In the genomic region with DNA sequence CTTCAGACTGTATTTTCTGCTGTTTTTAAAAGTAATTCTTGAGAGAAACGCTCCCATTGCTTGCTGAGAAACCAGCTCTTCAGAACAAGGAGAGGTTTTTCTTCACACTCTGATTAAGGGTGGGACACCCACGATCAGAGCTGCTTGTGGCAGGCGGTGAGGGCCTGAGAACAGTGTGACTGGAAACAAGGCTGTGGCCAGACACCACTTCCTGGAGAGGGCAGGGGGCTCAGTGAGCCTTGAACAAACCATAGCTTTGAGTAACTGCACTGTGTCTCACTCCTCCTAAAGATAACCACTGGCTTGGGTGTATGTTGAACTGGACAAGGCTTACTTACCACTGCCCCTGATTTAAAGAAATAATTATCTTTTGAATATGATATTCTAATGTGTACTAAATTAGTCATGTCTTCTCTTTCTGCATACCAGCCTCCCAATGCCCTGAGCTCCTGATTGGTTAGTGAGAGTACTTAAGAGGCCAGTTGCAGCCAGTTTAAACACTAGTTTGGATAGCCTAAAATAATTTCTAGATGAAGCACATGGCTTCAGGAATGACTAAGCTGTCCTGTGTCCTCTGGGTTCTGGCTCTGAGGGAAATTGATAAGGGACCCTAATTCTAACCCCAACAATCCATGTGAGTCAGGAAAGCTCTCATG, we compare ENCODE assay signal across 8 cellular contexts. TPM values are rescaled to one million over a fixed set of nuclear protein-coding genes. Genes with fewer than 3 reads are reported as not detected.
A peak's percentile ranks its signal among the peaks of the same experiment; 100 is the strongest.
DNase-seq lines count a peak whose midpoint lies in the region; ATAC-seq and FAIRE-seq lines count a peak whose summit lies in the region.

No MANE protein-coding gene starts in this region.

- peak; percentile 38 for DNase-seq in stimulated activated naive CD4-positive, alpha-beta T cell treated with Interleukin-2 at 50 U/mL for 16 hours (lab: John Stamatoyannopoulos, UW)
- no peak for DNase-seq in stimulated activated naive CD4-positive, alpha-beta T cell (lab: John Stamatoyannopoulos, UW)
- peak; percentile 44 to 61 for DNase-seq in stimulated activated CD8-positive, alpha-beta memory T cell treated with anti-CD3 and anti-CD28 coated beads, Interleukin-7, amount 100 ng/mL, for 4 hours (ENCODE audit: low read depth in 2 of 2)
- no peak for DNase-seq in urothelium cell line (ENCODE audit: low spot score)
- no peak for DNase-seq in Ammon's horn (ENCODE audit: low spot score)
- no peak for DNase-seq in SK-N-DZ (ENCODE audit: low spot score)

- H3K4me1 Mint-ChIP-seq in activated naive CD8-positive, alpha-beta T cell (ENCODE audit: low read depth) = peaks cover 60% of the 10 kb centered on the region

- FAIRE-seq in urothelium cell line (lab: Jason Lieb, UNC) = no peak

- no peaks in the 10 kb centered on the region for H3K27me3 Mint-ChIP-seq in activated naive CD8-positive, alpha-beta T cell

- H3K27ac Mint-ChIP-seq in activated naive CD8-positive, alpha-beta T cell = peak overlapping the region; percentile 86

- H3K9me3 Mint-ChIP-seq in activated naive CD8-positive, alpha-beta T cell (ENCODE audit: low read depth) = peaks cover 6% of the 10 kb centered on the region

- ATAC-seq in HG03521 (IDR thresholded peaks at IDR 0.05; ENCODE audit: unreplicated experiment) = peak; percentile 87

- no peak overlapping the region for H3K4me3 Mint-ChIP-seq in activated naive CD8-positive, alpha-beta T cell

- H3K36me3 Mint-ChIP-seq in activated naive CD8-positive, alpha-beta T cell = peaks cover 10% of the 10 kb centered on the region

RNA-seq across cellular contexts. Expression of gene GPR82, which starts 3.7 kb away (rescaled TPM):
- polyA plus RNA-seq in SK-N-DZ (2014; cell fraction: cytosol; rRNA removed) = not detected in 2 replicates
- polyA plus RNA-seq in SK-N-DZ (2014; cell fraction: nucleus; rRNA removed) = not detected in 2 replicates

RNA-seq across cellular contexts. Expression of gene GPR34, which starts 31.5 kb away (rescaled TPM):
- not detected in 2 replicates for polyA plus RNA-seq in SK-N-DZ (2014; cell fraction: cytosol; rRNA removed)
- polyA plus RNA-seq in SK-N-DZ (2014; cell fraction: nucleus; rRNA removed) = not detected in 2 replicates

Comparison
In these comparisons a context has a peak if more than half of its experiments do, and no peak if none do; other contexts are left out.
1. DNase-seq: peak in stimulated activated naive CD4-positive, alpha-beta T cell treated with Interleukin-2 at 50 U/mL for 16 hours (single experiment) and stimulated activated CD8-positive, alpha-beta memory T cell treated with anti-CD3 and anti-CD28 coated beads, Interleukin-7, amount 100 ng/mL, for 4 hours (2 of 2); none in stimulated activated naive CD4-positive, alpha-beta T cell (0 of 6), urothelium cell line (single experiment), Ammon's horn (single experiment) and SK-N-DZ (single experiment).